ENCODE assay signal across 8 cellular contexts in genomic region chr12:120669055-120669828, GRCh38. TPM values are rescaled to one million over a fixed set of nuclear protein-coding genes. Genes with fewer than 3 reads are reported as not detected.
DNase-seq lines count a peak whose midpoint lies in the region; ATAC-seq and TF ChIP-seq lines count a peak whose summit lies in the region.

No MANE protein-coding gene starts in this region.

- no peak overlapping the region for H3K27ac ChIP-seq in GM23248
- peak overlapping the region in 1 of 10 donors; percentile 9 for H3K27ac ChIP-seq in heart right ventricle

- peak overlapping the region; percentile 66 for H2AFZ ChIP-seq in GM23248

- H3K9me3 Mint-ChIP-seq in type B pancreatic cell = no peaks in the 10 kb centered on the region

- H3K27me3 Mint-ChIP-seq in type B pancreatic cell = peaks cover 4% of the 10 kb centered on the region

- H3K9ac ChIP-seq in ES-I3 (ENCODE audit: low read depth, low read length) = peak overlapping the region; percentile 33
- no peak overlapping the region for H3K9ac ChIP-seq in GM23248
- H3K9ac ChIP-seq in NT2/D1 (ENCODE audit: insufficient read length, low read depth) = peak overlapping the region; percentile 47

- peaks cover 7% of the 10 kb centered on the region for H3K4me1 Mint-ChIP-seq in type B pancreatic cell (ENCODE audit: unreplicated experiment)

- H3K36me3 ChIP-seq in ES-I3 (ENCODE audit: insufficient read depth, low read length) (no peaks in the 10 kb centered on the region), GM23248 (ENCODE audit: low read depth) (no peaks in the 10 kb centered on the region), NT2/D1 (ENCODE audit: insufficient read depth, insufficient read length, low read length) (no peaks in the 10 kb centered on the region), heart right ventricle (no peaks in the 10 kb centered on the region)

- H3K4me2 ChIP-seq in GM23248 (ENCODE audit: unreplicated experiment) = no peak overlapping the region

- in situ Hi-C loops in GM23248 (cut with MboI) = no loop called here

- no peak for TF ChIP-seq CTCF in heart right ventricle (IDR thresholded peaks at IDR 0.05)
- TF ChIP-seq CTCF in type B pancreatic cell (conservative IDR thresholded peaks at IDR 0.05) = no peak

- H3K27me3 ChIP-seq in GM23248 (replicated peaks; ENCODE audit: insufficient read depth) (no peaks in the 10 kb centered on the region; the same call in 1 of the 2 replicates), NT2/D1 (ENCODE audit: insufficient read depth, insufficient read length) (no peaks in the 10 kb centered on the region), heart right ventricle (no peaks in the 10 kb centered on the region)

- H3K27ac Mint-ChIP-seq in type B pancreatic cell = peak overlapping the region; percentile 61

- ATAC-seq in heart right ventricle = peak in 5 of 8 donors; percentile 39 to 70 (median 55)

- no peaks in the 10 kb centered on the region for H3K9me2 ChIP-seq in GM23248 (ENCODE audit: insufficient read depth)

- H3K79me2 ChIP-seq in GM23248 (ENCODE audit: insufficient read depth) = no peaks in the 10 kb centered on the region

- H3K4me1 ChIP-seq in ES-I3 (ENCODE audit: insufficient read depth, low read length) (peaks cover 18% of the 10 kb centered on the region), GM23248 (ENCODE audit: insufficient read depth) (no peaks in the 10 kb centered on the region), NT2/D1 (ENCODE audit: insufficient read depth, insufficient read length) (peaks cover 12% of the 10 kb centered on the region), heart right ventricle (peaks cover 0 to 10% (median 4%) of the 10 kb centered on the region in 9 donors)

- peak overlapping the region; percentile 24; the same call in 1 of the 2 replicates for H3K4me3 ChIP-seq in GM23248
- H3K4me3 ChIP-seq in NT2/D1 (ENCODE audit: insufficient read length, low read depth) = no peak overlapping the region
- H3K4me3 ChIP-seq in heart right ventricle = no peak overlapping the region

- intact Hi-C loops in heart right ventricle (cut with DNase I) = no loop called here

- WGBS in GM23248 (ENCODE audit: low coverage in 1 of 2, low lambda C conversion rate in 2 of 2, missing lambda C conversion rate in 2 of 2), 2 experiments = 14 to 16% methylated on average over 13 to 17 of the region's 17 CpGs
- 51 to 54% methylated on average over 17 of the region's 17 CpGs for WGBS in heart right ventricle, 2 donors

- DNase-seq in GM23248 (peak; percentile 83), NT2/D1 (ENCODE audit: low read depth, low spot score) (no peak), heart right ventricle (no peak), type B pancreatic cell (ENCODE audit: extremely low spot score, unreplicated experiment) (no peak), islet precursor cell (no peak), dedifferentiated amniotic fluid mesenchymal stem cell (ENCODE audit: extremely low spot score) (no peak)
- DNase-seq in activated CD8-positive, alpha-beta memory T cell treated with anti-CD3 and anti-CD28 coated beads, Interleukin-2, amount 50 U/mL, for 4 hours = no peak

- no peaks in the 10 kb centered on the region for H3F3A ChIP-seq in GM23248 (ENCODE audit: insufficient read depth)

- no peak overlapping the region for H3K4me3 Mint-ChIP-seq in type B pancreatic cell

- H3K36me3 Mint-ChIP-seq in type B pancreatic cell = no peaks in the 10 kb centered on the region

- no peaks in the 10 kb centered on the region for H4K20me1 ChIP-seq in GM23248 (ENCODE audit: insufficient read depth)

- H3K9me3 ChIP-seq in ES-I3 (ENCODE audit: control insufficient read depth, insufficient read depth, low read length) = no peaks in the 10 kb centered on the region
- no peaks in the 10 kb centered on the region for H3K9me3 ChIP-seq in GM23248 (ENCODE audit: low read depth)
- H3K9me3 ChIP-seq in NT2/D1 (ENCODE audit: insufficient read depth, low read length) = no peaks in the 10 kb centered on the region
- H3K9me3 ChIP-seq in heart right ventricle = no peaks in the 10 kb centered on the region

RNA-seq across cellular contexts. Expression of gene MLEC, which starts 17.7 kb away (rescaled TPM):
- 79.3 and 79.4 TPM in 2 replicates for total RNA-seq in GM23248 (2014; rRNA removed; shearing (Covaris generic))
- 114 and 119 TPM in 2 replicates for polyA plus RNA-seq in GM23248 (2016; fragmentation: Nextera tagmentation; extraction: Ambion mirVana)
- 100 to 1,000 TPM in 8 of 10 donors, 10 to 100 TPM in 2; 95.1 to 179 (median 118) TPM for total RNA-seq in heart right ventricle
- 10 to 100 TPM; 35.3 to 59.2 TPM for polyA plus RNA-seq in heart right ventricle
- total RNA-seq in type B pancreatic cell (ENCODE audit: low replicate concordance) = 168 and 172 TPM in 2 replicates

RNA-seq across cellular contexts. Expression of gene CABP1, which starts 28.8 kb away (rescaled TPM):
- not detected in 2 replicates for total RNA-seq in GM23248 (2014; rRNA removed; shearing (Covaris generic))
- polyA plus RNA-seq in GM23248 (2016; fragmentation: Nextera tagmentation; extraction: Ambion mirVana) (not detected in 2 replicates), heart right ventricle (10 to 100 TPM in 1 of 2 donors, 1 to 10 TPM in 1; 3.3 to 12.0 TPM)
- total RNA-seq in heart right ventricle (1 to 10 TPM; 1.3 to 8.7 (median 3.0) TPM), type B pancreatic cell (ENCODE audit: low replicate concordance) (0.26 and 0.56 TPM in 2 replicates)

RNA-seq across cellular contexts. Expression of gene UNC119B, which starts 41.0 kb away (rescaled TPM):
- total RNA-seq in GM23248 (2014; rRNA removed; shearing (Covaris generic)) = 17.8 and 22.4 TPM in 2 replicates
- polyA plus RNA-seq in GM23248 (2016; fragmentation: Nextera tagmentation; extraction: Ambion mirVana) (7.6 TPM in 2 replicates), heart right ventricle (1 to 10 TPM; 5.0 to 9.5 TPM)
- total RNA-seq in heart right ventricle (10 to 100 TPM in 5 of 10 donors, 1 to 10 TPM in 5; 5.9 to 15.4 (median 9.6) TPM), type B pancreatic cell (ENCODE audit: low replicate concordance) (39.2 and 57.2 TPM in 2 replicates)

RNA-seq across cellular contexts. Expression of gene ACADS, which starts 56.4 kb away (rescaled TPM):
- 14.5 and 20.6 TPM in 2 replicates for total RNA-seq in GM23248 (2014; rRNA removed; shearing (Covaris generic))
- polyA plus RNA-seq in GM23248 (2016; fragmentation: Nextera tagmentation; extraction: Ambion mirVana) (10.1 and 10.5 TPM in 2 replicates), heart right ventricle (10 to 100 TPM; 64.4 to 69.0 TPM)
- total RNA-seq in heart right ventricle (100 to 1,000 TPM in 1 of 10 donors, 10 to 100 TPM in 9; 67.0 to 119 (median 77.9) TPM), type B pancreatic cell (ENCODE audit: low replicate concordance) (12.1 and 16.4 TPM in 2 replicates)
